35 cellular contexts compared by ENCODE assay signal in the genomic region with DNA sequence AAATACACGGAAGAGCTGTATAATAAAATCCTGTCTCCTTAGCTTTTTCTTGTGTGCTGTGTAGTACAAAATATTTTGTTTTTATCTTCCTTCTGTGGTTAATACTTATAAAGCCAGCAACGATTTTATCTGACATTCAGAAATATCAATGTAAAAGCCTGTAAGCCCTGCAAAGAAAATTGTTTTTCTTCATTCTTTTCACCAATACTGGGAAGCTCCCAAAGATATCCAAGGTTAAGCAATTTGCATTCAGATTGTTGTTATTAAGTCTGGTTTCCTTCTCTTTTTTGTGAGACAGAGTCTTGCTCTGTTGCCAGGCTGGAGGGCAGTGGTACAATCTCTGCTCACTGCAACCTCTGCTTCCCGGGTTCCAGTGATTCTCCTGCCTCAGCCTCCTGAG. TPM values are rescaled to one million over a fixed set of nuclear protein-coding genes. Genes with fewer than 3 reads are reported as not detected.
"Had no signal": no experiment of that assay in that cellular context is flagged by ENCODE, and none has a peak within 500 bp of the region (broad histone marks: within the 10 kb centered on the region; RNA-seq: fewer than 3 reads in every experiment).

No MANE protein-coding gene starts in this region.

- DNase-seq: activated B cell treated with CpG ODN at 0.5 μM for 24 hours; activated CD4-positive, alpha-beta memory T cell treated with anti-CD3 and anti-CD28 coated beads for 36 hours; activated CD4-positive, alpha-beta T cell treated with anti-CD3 and anti-CD28 coated beads for 4 hours; activated CD4-positive, alpha-beta T cell treated with anti-CD3 and anti-CD28 coated beads, Interleukin-2, amount 10 ng/mL, durations not matched to agents 24 days and 14 days; activated CD4-positive, alpha-beta T cell treated with anti-CD3 and anti-CD28 coated beads, Interleukin-2, amount 50 U/mL, for 1 hour; activated CD4-positive, alpha-beta T cell treated with anti-CD3 and anti-CD28 coated beads, Interleukin-2, amount 50 U/mL, for 4 hours; activated CD4-positive, CD25-positive, alpha-beta regulatory T cell treated with anti-CD3 and anti-CD28 coated beads, Interleukin-2, amount 50 U/mL, for 72 hours; activated CD8-positive, alpha-beta memory T cell treated with anti-CD3 and anti-CD28 coated beads, Interleukin-2, amount 50 U/mL, for 4 hours; activated CD8-positive, alpha-beta T cell treated with anti-CD3 and anti-CD28 coated beads for 36 hours; activated gamma-delta T cell treated with Interleukin-2 at 50 U/mL for 16 hours; activated naive CD4-positive, alpha-beta T cell; activated naive CD4-positive, alpha-beta T cell treated with anti-CD3 and anti-CD28 coated beads for 36 hours; activated naive CD4-positive, alpha-beta T cell treated with anti-CD3 and anti-CD28 coated beads, Interleukin-2, amount 50 U/mL, for 16 hours; activated naive CD8-positive, alpha-beta T cell treated with anti-CD3 and anti-CD28 coated beads for 36 hours; activated T-cell treated with anti-CD3 and anti-CD28 coated beads for 4 hours; activated T-cell treated with anti-CD3 and anti-CD28 coated beads, Interleukin-2, amount 50 U/mL, for 1 hour; activated T-cell treated with anti-CD3 and anti-CD28 coated beads, Interleukin-2, amount 50 U/mL, for 4 hours; activated T-cell treated with anti-CD3 and anti-CD28 coated beads, Interleukin-2, amount 50 U/mL, for 72 hours; adrenal gland; amygdala; anterior cingulate cortex; central memory CD4-positive, alpha-beta T cell; cerebellar nuclear complex; T-helper 1 cell; T-helper 2 cell; T-helper 9 cell had no signal

- H3K27me3 ChIP-seq: adrenal gland, ascending aorta, cardiac muscle cell had no signal

- H3K27ac Mint-ChIP-seq: activated B cell treated with CpG ODN at 0.5 μM for 24 hours; activated CD4-positive, alpha-beta memory T cell treated with anti-CD3 and anti-CD28 coated beads for 36 hours; activated CD4-positive, alpha-beta T cell treated with anti-CD3 and anti-CD28 coated beads, Interleukin-2, amount 10 ng/mL, durations not matched to agents 24 days and 14 days; activated CD8-positive, alpha-beta T cell treated with anti-CD3 and anti-CD28 coated beads for 36 hours; activated naive CD4-positive, alpha-beta T cell treated with anti-CD3 and anti-CD28 coated beads for 36 hours; activated naive CD4-positive, alpha-beta T cell treated with anti-CD3 and anti-CD28 coated beads, Interleukin-2, amount 50 U/mL, for 72 hours; activated naive CD8-positive, alpha-beta T cell treated with anti-CD3 and anti-CD28 coated beads for 36 hours; activated T-cell treated with anti-CD3 and anti-CD28 coated beads, Interleukin-2, amount 50 U/mL, for 72 hours; activated T-helper 1 cell treated with anti-CD3 and anti-CD28 coated beads, Interleukin-12 subunit alpha, Interleukin-12 subunit beta, Interleukin-2, Interleukin-4 antibody, amounts not matched to agents 30 ng/mL and 10 ng/mL and 1 ng/mL, durations not matched to agents 14 hours and 24 hours and 36 hours; activated T-helper 17 cell treated with anti-CD3 and anti-CD28 coated beads, Interleukin-2, amount 50 U/mL, for 72 hours; brain; T-helper 1 cell treated with Interleukin-12 subunit alpha and Interleukin-12 subunit beta and Interleukin-4 antibody, amounts not matched to agents 30 μg/mL and 1 μg/mL, for 36 hours; T-helper 2 cell treated with Interferon-gamma antibody and Interleukin-4, amounts not matched to agents 5 μg/mL and 100 μg/mL, for 36 hours had no signal

- H3K4me3 Mint-ChIP-seq: activated B cell treated with CpG ODN at 0.5 μM for 24 hours; activated CD4-positive, alpha-beta memory T cell treated with anti-CD3 and anti-CD28 coated beads for 36 hours; activated CD4-positive, alpha-beta T cell treated with anti-CD3 and anti-CD28 coated beads, Interleukin-2, amount 10 ng/mL, durations not matched to agents 24 days and 14 days; activated CD8-positive, alpha-beta T cell treated with anti-CD3 and anti-CD28 coated beads for 36 hours; activated naive CD4-positive, alpha-beta T cell treated with anti-CD3 and anti-CD28 coated beads for 36 hours; activated naive CD8-positive, alpha-beta T cell treated with anti-CD3 and anti-CD28 coated beads for 36 hours; activated T-cell treated with anti-CD3 and anti-CD28 coated beads, Interleukin-2, amount 50 U/mL, for 4 hours; activated T-cell treated with anti-CD3 and anti-CD28 coated beads, Interleukin-2, amount 50 U/mL, for 72 hours; activated T-helper 1 cell treated with anti-CD3 and anti-CD28 coated beads, Interleukin-12 subunit alpha, Interleukin-12 subunit beta, Interleukin-2, Interleukin-4 antibody, amounts not matched to agents 30 ng/mL and 10 ng/mL and 1 ng/mL, durations not matched to agents 14 hours and 24 hours and 36 hours; activated T-helper 17 cell treated with anti-CD3 and anti-CD28 coated beads, Interleukin-2, amount 50 U/mL, for 72 hours; brain; T-helper 1 cell treated with Interleukin-12 subunit alpha and Interleukin-12 subunit beta and Interleukin-4 antibody, amounts not matched to agents 30 μg/mL and 1 μg/mL, for 36 hours; T-helper 2 cell treated with Interferon-gamma antibody and Interleukin-4, amounts not matched to agents 5 μg/mL and 100 μg/mL, for 36 hours had no signal

- H3K9me3 ChIP-seq: adrenal gland, ascending aorta had no signal

- H3K9me3 Mint-ChIP-seq: activated B cell treated with CpG ODN at 0.5 μM for 24 hours; activated CD4-positive, alpha-beta memory T cell treated with anti-CD3 and anti-CD28 coated beads for 36 hours; activated CD4-positive, alpha-beta T cell treated with anti-CD3 and anti-CD28 coated beads, Interleukin-2, amount 10 ng/mL, durations not matched to agents 24 days and 14 days; activated CD8-positive, alpha-beta T cell treated with anti-CD3 and anti-CD28 coated beads for 36 hours; activated naive CD4-positive, alpha-beta T cell treated with anti-CD3 and anti-CD28 coated beads for 36 hours; activated naive CD4-positive, alpha-beta T cell treated with anti-CD3 and anti-CD28 coated beads, Interleukin-2, amount 50 U/mL, for 72 hours; activated naive CD8-positive, alpha-beta T cell treated with anti-CD3 and anti-CD28 coated beads for 36 hours; activated T-cell treated with anti-CD3 and anti-CD28 coated beads, Interleukin-2, amount 50 U/mL, for 4 hours; activated T-cell treated with anti-CD3 and anti-CD28 coated beads, Interleukin-2, amount 50 U/mL, for 72 hours; activated T-helper 1 cell treated with anti-CD3 and anti-CD28 coated beads, Interleukin-12 subunit alpha, Interleukin-12 subunit beta, Interleukin-2, Interleukin-4 antibody, amounts not matched to agents 30 ng/mL and 10 ng/mL and 1 ng/mL, durations not matched to agents 14 hours and 24 hours and 36 hours; activated T-helper 17 cell treated with anti-CD3 and anti-CD28 coated beads, Interleukin-2, amount 50 U/mL, for 72 hours; brain; T-helper 1 cell treated with Interleukin-12 subunit alpha and Interleukin-12 subunit beta and Interleukin-4 antibody, amounts not matched to agents 30 μg/mL and 1 μg/mL, for 36 hours; T-helper 2 cell treated with Interferon-gamma antibody and Interleukin-4, amounts not matched to agents 5 μg/mL and 100 μg/mL, for 36 hours had no signal

- H3K4me1 ChIP-seq: adrenal gland, ascending aorta had no signal

- H3K4me3 ChIP-seq: adrenal gland, ascending aorta, cardiac muscle cell had no signal

- H3K36me3 ChIP-seq: adrenal gland, ascending aorta, cardiac muscle cell had no signal

- H3K4me1 Mint-ChIP-seq: activated B cell treated with CpG ODN at 0.5 μM for 24 hours; activated CD4-positive, alpha-beta T cell treated with anti-CD3 and anti-CD28 coated beads, Interleukin-2, amount 10 ng/mL, durations not matched to agents 24 days and 14 days; activated naive CD8-positive, alpha-beta T cell treated with anti-CD3 and anti-CD28 coated beads for 36 hours; activated T-helper 17 cell treated with anti-CD3 and anti-CD28 coated beads, Interleukin-2, amount 50 U/mL, for 72 hours; brain had no signal

- H3K36me3 Mint-ChIP-seq: activated CD4-positive, alpha-beta memory T cell treated with anti-CD3 and anti-CD28 coated beads for 36 hours; activated naive CD4-positive, alpha-beta T cell treated with anti-CD3 and anti-CD28 coated beads, Interleukin-2, amount 50 U/mL, for 72 hours; activated naive CD8-positive, alpha-beta T cell treated with anti-CD3 and anti-CD28 coated beads for 36 hours; brain had no signal

- H3K27me3 Mint-ChIP-seq: activated B cell treated with CpG ODN at 0.5 μM for 24 hours; activated CD4-positive, alpha-beta memory T cell treated with anti-CD3 and anti-CD28 coated beads for 36 hours; activated CD4-positive, alpha-beta T cell treated with anti-CD3 and anti-CD28 coated beads, Interleukin-2, amount 10 ng/mL, durations not matched to agents 24 days and 14 days; activated CD8-positive, alpha-beta T cell treated with anti-CD3 and anti-CD28 coated beads for 36 hours; activated naive CD8-positive, alpha-beta T cell treated with anti-CD3 and anti-CD28 coated beads for 36 hours; activated T-helper 17 cell treated with anti-CD3 and anti-CD28 coated beads, Interleukin-2, amount 50 U/mL, for 72 hours; brain had no signal

- H3K27ac ChIP-seq: adrenal gland, ascending aorta, cardiac muscle cell, VCaP had no signal

RNA-seq across cellular contexts. Expression of a gene that starts 38.0 kb away (rescaled TPM):
- total RNA-seq: activated CD4-positive, alpha-beta memory T cell treated with anti-CD3 and anti-CD28 coated beads for 36 hours; activated T-helper 17 cell treated with anti-CD3 and anti-CD28 coated beads, Interleukin-2, amount 50 U/mL, for 72 hours; ascending aorta had no signal
